ENCODE assay signal across 8 cellular contexts in genomic region chr6:128725271-128726233, GRCh38.
A peak's percentile ranks its signal among the peaks of the same experiment; 100 is the strongest.
DNase-seq lines count a peak whose midpoint lies in the region; ATAC-seq, FAIRE-seq and TF ChIP-seq lines count a peak whose summit lies in the region.

No MANE protein-coding gene starts in this region.

- no peak overlapping the region for H3K4me3 Mint-ChIP-seq in mesothelial cell of epicardium

- DNase-seq in D341Med (ENCODE audit: low spot score): peak; percentile 34
- DNase-seq in colonic mucosa: no peak
- DNase-seq in mesothelial cell of epicardium (ENCODE audit: low spot score in 2 of 2, unreplicated experiment in 2 of 2): no peak
- DNase-seq in DMS79 treated with DMSO at 0.1 percent for 48 hours (lab: John Stamatoyannopoulos, UW): no peak
- DNase-seq in GM12891 (ENCODE audit: insufficient read length, low spot score): no peak

- no peak for FAIRE-seq in GM12891 (lab: Jason Lieb, UNC)

- no peaks in the 10 kb centered on the region for H3K79me2 ChIP-seq in OCI-LY1 (ENCODE audit: insufficient read depth, low read length)

- peaks cover 27% of the 10 kb centered on the region for H3K4me1 Mint-ChIP-seq in mesothelial cell of epicardium

- H3K36me3 ChIP-seq in OCI-LY1 (ENCODE audit: insufficient read depth, low read length) (no peaks in the 10 kb centered on the region), colonic mucosa (no peaks in the 10 kb centered on the region)

- peak; percentile 53 for TF ChIP-seq CTCF in OCI-LY1 (IDR thresholded peaks at IDR 0.05; ENCODE audit: low read length)
- TF ChIP-seq CTCF in colonic mucosa (IDR thresholded peaks at IDR 0.05): peak; percentile 47
- TF ChIP-seq CTCF in mesothelial cell of epicardium (IDR thresholded peaks at IDR 0.05; ENCODE audit: unreplicated experiment): peak; percentile 84

- no peaks in the 10 kb centered on the region for H3F3A ChIP-seq in OCI-LY1 (ENCODE audit: insufficient read depth, low read length)

- H2AFZ ChIP-seq in OCI-LY1 (ENCODE audit: low read length): no peak overlapping the region

- no peaks in the 10 kb centered on the region for H3K9me3 ChIP-seq in OCI-LY1 (ENCODE audit: low read length)
- H3K9me3 ChIP-seq in colonic mucosa: no peaks in the 10 kb centered on the region

- no peak overlapping the region for H3K9ac ChIP-seq in OCI-LY1 (ENCODE audit: low read length)
- H3K9ac ChIP-seq in colonic mucosa (ENCODE audit: low read depth in 2 of 2, low read length in 2 of 2): no peak overlapping the region

- H3K9me2 ChIP-seq in OCI-LY1 (ENCODE audit: low read depth, low read length): no peaks in the 10 kb centered on the region

- no peaks in the 10 kb centered on the region for H4K20me1 ChIP-seq in OCI-LY1 (ENCODE audit: insufficient read depth, low read length)

- no peak overlapping the region for H3K4me3 ChIP-seq in OCI-LY1 (ENCODE audit: low read depth, low read length, poor library complexity, severe bottlenecking)
- H3K4me3 ChIP-seq in colonic mucosa: no peak overlapping the region

- no peak for TF ChIP-seq POLR2A in GM12891 (IDR thresholded peaks at IDR 0.05; ENCODE audit: low read depth, low read length)

- H3K27me3 ChIP-seq in OCI-LY1 (ENCODE audit: insufficient read depth, low read length) (no peaks in the 10 kb centered on the region), colonic mucosa (no peaks in the 10 kb centered on the region)

- intact Hi-C loops in colonic mucosa (cut with DNase I): loop anchor here (10.0 kb wide), 1 partner anchor 519 kb away; no protein-coding TSS in a partner anchor

- ATAC-seq in GM21515 (IDR thresholded peaks at IDR 0.05; ENCODE audit: unreplicated experiment) (peak; percentile 63), esophagus mucosa (no peak)

- H3K4me2 ChIP-seq in OCI-LY1 (ENCODE audit: low read length): no peak overlapping the region

- no peak overlapping the region for H3K27ac ChIP-seq in OCI-LY1 (ENCODE audit: low read depth, low read length, poor library complexity, severe bottlenecking)
- no peak overlapping the region for H3K27ac ChIP-seq in colonic mucosa

- H3K27me3 Mint-ChIP-seq in mesothelial cell of epicardium (ENCODE audit: low read depth): peaks cover 4% of the 10 kb centered on the region

- H3K9me3 Mint-ChIP-seq in mesothelial cell of epicardium: peaks cover 14% of the 10 kb centered on the region

- H3K4me1 ChIP-seq in OCI-LY1 (ENCODE audit: insufficient read depth, low read length, severe bottlenecking): no peaks in the 10 kb centered on the region
- no peaks in the 10 kb centered on the region for H3K4me1 ChIP-seq in colonic mucosa

- no peaks in the 10 kb centered on the region for H3K36me3 Mint-ChIP-seq in mesothelial cell of epicardium

- H3K27ac Mint-ChIP-seq in mesothelial cell of epicardium: peak overlapping the region; percentile 37

TF ChIP-seq in GM12891, 5 proteins besides CTCF, POLR2A, EP300 and RAD21:
- TF ChIP-seq POLR2AphosphoS5 (IDR thresholded peaks at IDR 0.05; ENCODE audit: low read depth, low read length) (no peak), PAX5 (IDR thresholded peaks at IDR 0.05; ENCODE audit: insufficient read depth, low read length, severe bottlenecking) (no peak), TAF1 (IDR thresholded peaks at IDR 0.05; ENCODE audit: low read depth, low read length) (no peak)
